8 cellular contexts compared by ENCODE assay signal in the genomic region with DNA sequence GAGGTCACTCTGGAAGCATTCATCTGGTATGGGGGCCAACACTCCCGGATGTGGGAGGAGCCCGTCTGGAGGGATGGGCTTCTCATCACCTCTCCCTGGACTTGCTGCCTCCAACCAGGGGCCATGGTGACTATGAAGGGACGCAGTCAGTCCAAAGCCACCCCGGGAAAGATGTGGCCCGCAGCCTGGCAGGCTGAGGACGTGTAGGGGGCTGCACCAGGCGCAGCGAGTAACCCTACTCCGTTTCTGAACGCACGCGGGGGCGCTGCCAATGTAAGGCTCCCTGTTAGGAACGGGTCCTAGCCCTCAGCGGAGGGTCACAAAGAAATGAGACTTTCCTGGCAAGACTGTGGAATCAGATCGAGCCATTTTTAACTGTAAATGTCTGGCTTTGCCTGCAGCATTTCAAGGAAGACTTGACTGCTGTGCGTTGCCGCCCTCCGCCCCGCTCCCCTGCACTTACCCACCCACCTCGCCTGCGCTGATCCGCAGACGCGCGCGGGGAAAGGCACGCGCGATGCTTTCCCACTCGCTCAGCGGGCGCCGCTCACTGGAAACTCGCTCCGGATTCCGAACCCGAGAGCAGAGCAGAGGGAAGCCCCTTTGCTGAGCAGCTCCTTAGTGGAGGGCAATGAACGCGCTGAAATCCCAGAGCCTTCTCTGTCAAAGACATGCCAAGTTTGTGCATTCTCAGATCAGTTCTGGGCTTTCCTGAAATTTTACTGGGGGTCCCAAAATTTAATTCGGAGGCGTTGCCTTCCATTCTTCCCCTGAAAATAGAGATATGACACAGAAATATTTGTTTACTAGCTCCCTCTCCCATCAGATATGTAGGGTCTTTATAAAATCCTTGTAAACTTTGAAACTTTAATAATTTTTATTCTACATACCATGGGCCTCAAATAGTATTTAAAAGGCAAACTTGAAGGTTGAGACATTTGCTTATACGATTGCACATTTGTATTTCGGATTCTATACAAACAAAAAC. TPM values are rescaled to one million over a fixed set of nuclear protein-coding genes. Genes with fewer than 3 reads are reported as not detected.
DNase-seq lines count a peak whose midpoint lies in the region; ATAC-seq and TF ChIP-seq lines count a peak whose summit lies in the region.

No MANE protein-coding gene starts in this region.

- no peaks in the 10 kb centered on the region for H3K27me3 ChIP-seq in iPS-15b (ENCODE audit: control insufficient read depth, insufficient read depth, low read length)

- POLR2A ChIA-PET in HEK293 (lab: Yijun Ruan, JAX) (interaction anchor here (0.6 to 0.8 kb wide), 2 partner anchors 10 to 54 kb away, joined by 4 read pairs; partner anchors contain the start of gene IL20RA), WTC11 (lab: Charles Lee) (interaction anchor here (1.2 kb wide), 1 partner anchor 13 kb away, joined by 3 read pairs; no protein-coding TSS in a partner anchor)

- peak overlapping the region; percentile 76 for H3K27ac Mint-ChIP-seq in WTC11
- no peak overlapping the region for H3K27ac Mint-ChIP-seq in activated naive CD4-positive, alpha-beta T cell treated with anti-CD3 and anti-CD28 coated beads, Interleukin-2, amount 50 U/mL, for 72 hours

- H3K9me3 Mint-ChIP-seq in WTC11, result no peaks in the 10 kb centered on the region
- no peaks in the 10 kb centered on the region for H3K9me3 Mint-ChIP-seq in activated naive CD4-positive, alpha-beta T cell treated with anti-CD3 and anti-CD28 coated beads, Interleukin-2, amount 50 U/mL, for 72 hours

- H3K4me1 ChIP-seq in HEK293 (ENCODE audit: control insufficient read depth, insufficient read depth, low read length), result peaks cover 5% of the 10 kb centered on the region; the same call in 1 of the 2 replicates
- peaks cover 19% of the 10 kb centered on the region for H3K4me1 ChIP-seq in iPS-15b (ENCODE audit: control insufficient read depth, insufficient read depth, low read length)

- no peaks in the 10 kb centered on the region for H3K36me3 Mint-ChIP-seq in WTC11
- H3K36me3 Mint-ChIP-seq in activated naive CD4-positive, alpha-beta T cell treated with anti-CD3 and anti-CD28 coated beads, Interleukin-2, amount 50 U/mL, for 72 hours, result no peaks in the 10 kb centered on the region

- H3K9ac ChIP-seq in iPS-15b (ENCODE audit: low read depth, low read length), result peak overlapping the region; percentile 14

- H3K27me3 Mint-ChIP-seq in WTC11 (ENCODE audit: low read depth), result peaks cover 12% of the 10 kb centered on the region

- H3K36me3 ChIP-seq in HEK293 (ENCODE audit: control insufficient read depth in 2 of 2, insufficient read depth in 1 of 2, low read length in 2 of 2) (no peaks in the 10 kb centered on the region), iPS-15b (ENCODE audit: control insufficient read depth, insufficient read depth, low read length) (no peaks in the 10 kb centered on the region)

- peak; percentile 70 for DNase-seq in WTC11 (ENCODE audit: low spot score)
- no peak for DNase-seq in NCI-H82 treated with DMSO at 0.1 percent for 48 hours (lab: John Stamatoyannopoulos, UW; ENCODE audit: unreplicated experiment)
- DNase-seq in activated naive CD4-positive, alpha-beta T cell treated with anti-CD3 and anti-CD28 coated beads, Interleukin-2, amount 50 U/mL, for 72 hours (ENCODE audit: low spot score in 2 of 2), result no peak

- H3K9me3 ChIP-seq in HEK293 (ENCODE audit: control insufficient read depth, insufficient read depth, low read depth, low read length) (no peaks in the 10 kb centered on the region), iPS-15b (ENCODE audit: control insufficient read depth, insufficient read depth, low read length) (no peaks in the 10 kb centered on the region)

- H3K4me3 ChIP-seq in HEK293 (ENCODE audit: low read depth, low read length) (peak overlapping the region; percentile 52), iPS-15b (ENCODE audit: low read depth, low read length) (peak overlapping the region; percentile 63), skin epidermis (peak overlapping the region; percentile 7 to 41 (median 34))

- TF ChIP-seq CTCF in HEK293 (tag by site-specific recombination; IDR thresholded peaks at IDR 0.05), result peak; percentile 25; the same call in 1 of the 2 replicates
- TF ChIP-seq CTCF in WTC11 (IDR thresholded peaks at IDR 0.05), result no peak

- ATAC-seq in WTC11 (peak; percentile 95), GM19351 (IDR thresholded peaks at IDR 0.05; ENCODE audit: unreplicated experiment) (no peak), GM19328 (IDR thresholded peaks at IDR 0.05; ENCODE audit: unreplicated experiment) (no peak)
- no peak for ATAC-seq in activated naive CD4-positive, alpha-beta T cell treated with anti-CD3 and anti-CD28 coated beads, Interleukin-2, amount 50 U/mL, for 72 hours

- H3K27ac ChIP-seq in HEK293 (ENCODE audit: extremely low read depth, low read depth, low read length), result no peak overlapping the region; the same call in 1 of the 2 replicates
- H3K27ac ChIP-seq in skin epidermis, result peak overlapping the region in 20 of 21 experiments; percentile 29 to 85 (median 67)

- CTCF ChIA-PET in HEK293 (lab: Yijun Ruan, JAX), result interaction anchor here (0.6 to 1.3 kb wide), 6 partner anchors 9 to 23 kb away, joined by 3 to 6 read pairs (median 4); no protein-coding TSS in a partner anchor
- CTCF ChIA-PET in WTC11 (lab: Charles Lee), result interaction anchor here (1.0 to 1.7 kb wide), 6 partner anchors 22 to 440 kb away, joined by 3 to 6 read pairs (median 4); partner anchors contain the start of gene MAP7

- H3K4me3 Mint-ChIP-seq in WTC11, result peak overlapping the region; percentile 76

- H3K4me1 Mint-ChIP-seq in WTC11, result peaks cover 50% of the 10 kb centered on the region

TF ChIP-seq in HEK293, 187 proteins besides CTCF, POLR2A, EP300 and RAD21 (continues in another document):
- TF ChIP-seq ZBTB49 (tag by site-specific recombination; IDR thresholded peaks at IDR 0.05; ENCODE audit: low read depth), result no peak
- 0 out of 2 replicates have a peak, but pooled peaks have one; percentile 50 for TF ChIP-seq ZNF2 (tag by site-specific recombination; IDR thresholded peaks at IDR 0.05)
- TF ChIP-seq KLF7 (tag by site-specific recombination; IDR thresholded peaks at IDR 0.05; ENCODE audit: borderline replicate concordance), result no peak
- no peak for TF ChIP-seq ZFP3 (tag by site-specific recombination; IDR thresholded peaks at IDR 0.05; ENCODE audit: low read depth)
- no peak for TF ChIP-seq ZNF366 (tag by site-specific recombination; conservative IDR thresholded peaks at IDR 0.05)
- TF ChIP-seq KLF8 (tag by site-specific recombination; IDR thresholded peaks at IDR 0.05), result no peak
- TF ChIP-seq ZNF423 (tag by site-specific recombination; IDR thresholded peaks at IDR 0.05), result no peak
- no peak for TF ChIP-seq BCL11A (tag by site-specific recombination; IDR thresholded peaks at IDR 0.05; ENCODE audit: low read depth)
- no peak for TF ChIP-seq ZNF529 (tag by site-specific recombination; IDR thresholded peaks at IDR 0.05; ENCODE audit: insufficient replicate concordance)

TF ChIP-seq in WTC11, 78 proteins besides CTCF, POLR2A, EP300 and RAD21 (continues in another document):
- 0 out of 2 replicates have a peak, but pooled peaks have one; percentile 22 for TF ChIP-seq SP1 (CRISPR knock-in tag; conservative IDR thresholded peaks at IDR 0.05)
- TF ChIP-seq, protein P1, sequence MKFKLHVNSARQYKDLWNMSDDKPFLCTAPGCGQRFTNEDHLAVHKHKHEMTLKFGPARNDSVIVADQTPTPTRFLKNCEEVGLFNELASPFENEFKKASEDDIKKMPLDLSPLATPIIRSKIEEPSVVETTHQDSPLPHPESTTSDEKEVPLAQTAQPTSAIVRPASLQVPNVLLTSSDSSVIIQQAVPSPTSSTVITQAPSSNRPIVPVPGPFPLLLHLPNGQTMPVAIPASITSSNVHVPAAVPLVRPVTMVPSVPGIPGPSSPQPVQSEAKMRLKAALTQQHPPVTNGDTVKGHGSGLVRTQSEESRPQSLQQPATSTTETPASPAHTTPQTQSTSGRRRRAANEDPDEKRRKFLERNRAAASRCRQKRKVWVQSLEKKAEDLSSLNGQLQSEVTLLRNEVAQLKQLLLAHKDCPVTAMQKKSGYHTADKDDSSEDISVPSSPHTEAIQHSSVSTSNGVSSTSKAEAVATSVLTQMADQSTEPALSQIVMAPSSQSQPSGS (CRISPR knock-in tag; IDR thresholded peaks at IDR 0.05; ENCODE audit: borderline replicate concordance, low read depth), result no peak
- TF ChIP-seq ZNF416 (CRISPR knock-in tag; IDR thresholded peaks at IDR 0.05), result no peak
- no peak for TF ChIP-seq PRRX2 (CRISPR knock-in tag; IDR thresholded peaks at IDR 0.05)
- TF ChIP-seq E2F1 (CRISPR knock-in tag; IDR thresholded peaks at IDR 0.05), result no peak
- peak; percentile 62; the same call in 1 of the 2 replicates for TF ChIP-seq SMAD3 (CRISPR knock-in tag; IDR thresholded peaks at IDR 0.05; ENCODE audit: borderline replicate concordance)
- TF ChIP-seq, protein P2, sequence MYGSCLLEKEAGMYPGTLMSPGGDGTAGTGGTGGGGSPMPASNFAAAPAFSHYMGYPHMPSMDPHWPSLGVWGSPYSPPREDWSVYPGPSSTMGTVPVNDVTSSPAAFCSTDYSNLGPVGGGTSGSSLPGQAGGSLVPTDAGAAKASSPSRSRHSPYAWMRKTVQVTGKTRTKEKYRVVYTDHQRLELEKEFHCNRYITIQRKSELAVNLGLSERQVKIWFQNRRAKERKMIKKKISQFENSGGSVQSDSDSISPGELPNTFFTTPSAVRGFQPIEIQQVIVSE (CRISPR knock-in tag; IDR thresholded peaks at IDR 0.05; ENCODE audit: borderline replicate concordance), result no peak

RNA-seq across cellular contexts. Expression of gene IL20RA, which starts 54.9 kb away (rescaled TPM):
- total RNA-seq in WTC11 (2021), result 0.78 to 1.3 TPM (median 1.2 TPM) in 3 replicates
- total RNA-seq in activated naive CD4-positive, alpha-beta T cell treated with anti-CD3 and anti-CD28 coated beads, Interleukin-2, amount 50 U/mL, for 72 hours, result not detected

Comparison
In these comparisons a context has a peak if more than half of its experiments do, and no peak if none do; other contexts are left out.
1. Of the 8 proteins assayed by ChIP-seq in both HEK293 and WTC11: peak only in HEK293: CTCF; only in WTC11: ZBTB21; in both: none; in neither: 6.